Comparison of ENCODE assay signal across 20 cellular contexts in genomic region chr3:8842293-8842692, GRCh38.
"Had no signal": no experiment of that assay in that cellular context is flagged by ENCODE, and none has a peak within 500 bp of the region (broad histone marks: within the 10 kb centered on the region; RNA-seq: fewer than 3 reads in every experiment).

No MANE protein-coding gene starts in this region.

- FAIRE-seq: endothelial cell of umbilical vein, frontal cortex, islet of Langerhans, keratinocyte had no signal

- H3K36me3 ChIP-seq: esophagus muscularis mucosa, gastroesophageal sphincter, heart left ventricle, left lung, lower lobe of right lung had no signal

- DNase-seq: dermis blood vessel endothelial cell; dorsolateral prefrontal cortex; effector CD4-positive, alpha-beta T cell; effector memory CD4-positive, alpha-beta T cell; foreskin keratinocyte; heart left ventricle; hippocampal formation; left cardiac atrium; left lung; left ventricle myocardium superior; lower lobe of right lung; midbrain; naive thymus-derived CD4-positive, alpha-beta T cell had no signal

- H3K27me3 Mint-ChIP-seq: naive thymus-derived CD4-positive, alpha-beta T cell had no signal

- H3K36me3 Mint-ChIP-seq: naive thymus-derived CD4-positive, alpha-beta T cell had no signal

- H3K9me3 ChIP-seq: esophagus muscularis mucosa, gastroesophageal sphincter, heart left ventricle, left lung, lower lobe of right lung had no signal

- H3K4me1 Mint-ChIP-seq: naive thymus-derived CD4-positive, alpha-beta T cell had no signal

- H3K4me1 ChIP-seq: esophagus muscularis mucosa, gastroesophageal sphincter, heart left ventricle, left lung, lower lobe of right lung had no signal

- H3K4me3 Mint-ChIP-seq: naive thymus-derived CD4-positive, alpha-beta T cell had no signal

- ATAC-seq: foreskin keratinocyte; gastroesophageal sphincter; heart left ventricle; left cardiac atrium; left lung; left ventricle myocardium superior; lower lobe of right lung; naive thymus-derived CD4-positive, alpha-beta T cell had no signal

- H3K27me3 ChIP-seq: dorsolateral prefrontal cortex, esophagus muscularis mucosa, foreskin keratinocyte, gastroesophageal sphincter, heart left ventricle, left lung had no signal

- H3K4me3 ChIP-seq: coronary artery, dorsolateral prefrontal cortex, esophagus muscularis mucosa, gastroesophageal sphincter, heart left ventricle, left lung, lower lobe of right lung had no signal

- H3K9me3 Mint-ChIP-seq: naive thymus-derived CD4-positive, alpha-beta T cell had no signal

- H3K27ac ChIP-seq: coronary artery, dorsolateral prefrontal cortex, esophagus muscularis mucosa, foreskin keratinocyte, gastroesophageal sphincter, heart left ventricle, left lung, lower lobe of right lung had no signal

- H3K27ac Mint-ChIP-seq: naive thymus-derived CD4-positive, alpha-beta T cell had no signal
